38 cellular contexts compared by ENCODE assay signal in genomic region chr6:117275711-117276110, GRCh38. TPM values are rescaled to one million over a fixed set of nuclear protein-coding genes. Genes with fewer than 3 reads are reported as not detected.
"Had no signal": no experiment of that assay in that cellular context is flagged by ENCODE, and none has a peak within 500 bp of the region (broad histone marks: within the 10 kb centered on the region; RNA-seq: fewer than 3 reads in every experiment).

No MANE protein-coding gene starts in this region.

- H3K27ac ChIP-seq: KMS-11 had no signal

- H3K9me3 ChIP-seq: MG63 had no signal

- DNase-seq: Karpas-422, Kasumi-1, MG63, MM.1S, MV-4-11, NCI-H1048, NCI-H1092, NCI-H1092 treated with DMSO at 0.1 percent for 48 hours, NCI-H1105, NCI-H1105 treated with DMSO at 0.1 percent for 48 hours, NCI-H1417, NCI-H1417 treated with DMSO at 0.1 percent for 48 hours, NCI-H1436, NCI-H1436 treated with DMSO at 0.1 percent for 48 hours, NCI-H146, NCI-H1694, NCI-H1694 treated with DMSO at 0.1 percent for 48 hours, NCI-H187, NCI-H187 treated with DMSO at 0.1 percent for 48 hours, NCI-H1930, NCI-H2029, NCI-H2029 treated with DMSO at 0.1 percent for 48 hours, NCI-H2081, NCI-H2081 treated with DMSO at 0.1 percent for 48 hours, NCI-H2107, NCI-H2171, NCI-H2171 treated with DMSO at 0.1 percent for 48 hours, NCI-H2227 treated with DMSO at 0.1 percent for 48 hours, NCI-H226, NCI-H345, NCI-H446, NCI-H446 treated with DMSO at 0.1 percent for 48 hours, NCI-H510A, NCI-H510A treated with DMSO at 0.1 percent for 48 hours had no signal

- H3K9ac ChIP-seq: KMS-11 had no signal

- H3K36me3 ChIP-seq: MG63 had no signal

- H3K4me3 ChIP-seq: MG63 had no signal

RNA-seq across cellular contexts. Expression of gene VGLL2, which starts 10.4 kb away (rescaled TPM):
- total RNA-seq: M059J, MCF 10A, NCI-H460 had no signal
